In genomic region chr14:94180655-94181271, GRCh38 we compare ENCODE assay signal across 9 cellular contexts. TPM values are rescaled to one million over a fixed set of nuclear protein-coding genes. Genes with fewer than 3 reads are reported as not detected.
DNase-seq lines count a peak whose midpoint lies in the region; ATAC-seq, FAIRE-seq and TF ChIP-seq lines count a peak whose summit lies in the region.
"Had no signal": no experiment of that assay in that cellular context is flagged by ENCODE, and none has a peak within 500 bp of the region (broad histone marks: within the 10 kb centered on the region; RNA-seq: fewer than 3 reads in every experiment).

No MANE protein-coding gene starts in this region.

- H3K4me1 ChIP-seq in cardiac muscle cell (ENCODE audit: low read depth) (peaks cover 6% of the 10 kb centered on the region), small intestine (ENCODE audit: control insufficient read depth in 2 of 2, insufficient read depth in 1 of 2, low read depth in 1 of 2, low read length in 1 of 2) (no peaks in the 10 kb centered on the region)

- FAIRE-seq in small intestine (lab: Jason Lieb, UNC), result peak; percentile 5

- no peaks in the 10 kb centered on the region for H3K36me3 Mint-ChIP-seq in activated naive CD8-positive, alpha-beta T cell treated with anti-CD3 and anti-CD28 coated beads for 36 hours

- in situ Hi-C loops in ACHN (cut with HindIII; ENCODE audit: low pct_ligation_motif_present, low pct_unique_long_range_greater_than_20kb, low sequenced_read_pairs), result no loop called here

- H3K4me1 Mint-ChIP-seq in activated naive CD8-positive, alpha-beta T cell treated with anti-CD3 and anti-CD28 coated beads for 36 hours, result peaks cover 24% of the 10 kb centered on the region

- 2 to 5% (median 3%) methylated on average over 4 of the region's 4 CpGs for WGBS in small intestine, 3 donors

- H3K27ac Mint-ChIP-seq in activated naive CD8-positive, alpha-beta T cell treated with anti-CD3 and anti-CD28 coated beads for 36 hours, result peak overlapping the region; percentile 0

- H3K27me3 Mint-ChIP-seq in activated naive CD8-positive, alpha-beta T cell treated with anti-CD3 and anti-CD28 coated beads for 36 hours, result peaks cover 15% of the 10 kb centered on the region

- H3K4me3 ChIP-seq in cardiac muscle cell, result no peak overlapping the region
- H3K4me3 ChIP-seq in small intestine (ENCODE audit: low read depth in 1 of 2, low read length in 2 of 2), result no peak overlapping the region
- H3K4me3 ChIP-seq: skin epidermis had no signal

- H3K27me3 ChIP-seq in cardiac muscle cell, result peaks cover 23% of the 10 kb centered on the region
- peaks cover 2 to 6% of the 10 kb centered on the region in 2 donors for H3K27me3 ChIP-seq in small intestine (ENCODE audit: control insufficient read depth in 2 of 2, insufficient read depth in 2 of 2, low read length in 2 of 2)

- ATAC-seq in HG02763 (IDR thresholded peaks at IDR 0.05; ENCODE audit: unreplicated experiment) (peak; percentile 53), HG02759 (IDR thresholded peaks at IDR 0.05; ENCODE audit: unreplicated experiment) (no peak)

- DNase-seq in ACHN, result peak; percentile 75
- DNase-seq in GF-D8 (lab: John Stamatoyannopoulos, UW), result peak; percentile 8
- DNase-seq in NCI-H226, result peak; percentile 26
- DNase-seq in activated naive CD8-positive, alpha-beta T cell treated with anti-CD3 and anti-CD28 coated beads for 36 hours, result no peak
- DNase-seq in cardiac muscle cell (ENCODE audit: low read depth in 1 of 2, low spot score in 1 of 2), result peak; percentile 49 to 57
- DNase-seq in small intestine, result peak; percentile 50

- H3K9me3 ChIP-seq in cardiac muscle cell (ENCODE audit: low read depth) (no peaks in the 10 kb centered on the region), small intestine (ENCODE audit: control insufficient read depth, low read depth) (no peaks in the 10 kb centered on the region)

- no peaks in the 10 kb centered on the region for H3K9me3 Mint-ChIP-seq in activated naive CD8-positive, alpha-beta T cell treated with anti-CD3 and anti-CD28 coated beads for 36 hours

- peak; percentile 62 for TF ChIP-seq CTCF in cardiac muscle cell (IDR thresholded peaks at IDR 0.05; ENCODE audit: low read depth, low read length)

- H3K36me3 ChIP-seq in cardiac muscle cell (no peaks in the 10 kb centered on the region), small intestine (ENCODE audit: control insufficient read depth in 2 of 2, insufficient read depth in 2 of 2, low read length in 2 of 2) (no peaks in the 10 kb centered on the region)

- H3K4me3 Mint-ChIP-seq in activated naive CD8-positive, alpha-beta T cell treated with anti-CD3 and anti-CD28 coated beads for 36 hours, result peak overlapping the region; percentile 11

- H3K27ac ChIP-seq in cardiac muscle cell (no peak overlapping the region), small intestine (ENCODE audit: low read depth in 1 of 2, low read length in 1 of 2) (no peak overlapping the region)
- H3K27ac ChIP-seq: skin epidermis had no signal

RNA-seq across cellular contexts. Expression of gene PPP4R4, which starts 6.6 kb away (rescaled TPM):
- 1 to 10 TPM; 1.4 to 2.0 TPM for total RNA-seq in activated naive CD8-positive, alpha-beta T cell treated with anti-CD3 and anti-CD28 coated beads for 36 hours
- total RNA-seq in cardiac muscle cell, result 0.78 and 9.8 TPM in 2 replicates
- 0.59 and 0.77 TPM in 2 replicates for polyA plus RNA-seq in cardiac muscle cell
- polyA plus RNA-seq in small intestine, result under 1 TPM in 1 of 3 donors, not detected in 2; 0.03 TPM

RNA-seq across cellular contexts. Expression of gene IFI27L2, which starts 51.4 kb away (rescaled TPM):
- 10 to 100 TPM; 51.5 to 55.6 TPM for total RNA-seq in activated naive CD8-positive, alpha-beta T cell treated with anti-CD3 and anti-CD28 coated beads for 36 hours
- total RNA-seq in cardiac muscle cell, result 257 and 537 TPM in 2 replicates
- polyA plus RNA-seq in cardiac muscle cell (251 and 283 TPM in 2 replicates), small intestine (10 to 100 TPM; 23.0 to 96.7 (median 83.8) TPM)
